16 cellular contexts compared by ENCODE assay signal in genomic region chr11:73121692-73122091, GRCh38.
"Had no signal": no experiment of that assay in that cellular context is flagged by ENCODE, and none has a peak within 500 bp of the region (broad histone marks: within the 10 kb centered on the region; RNA-seq: fewer than 3 reads in every experiment).

No MANE protein-coding gene starts in this region.

- H3K9me3 ChIP-seq: vagina had no signal

- H3K4me3 Mint-ChIP-seq: activated naive CD8-positive, alpha-beta T cell treated with anti-CD3 and anti-CD28 coated beads, Interleukin-2, amount 10 ng/mL, durations not matched to agents 7 days and 5 days; activated T-helper 1 cell treated with anti-CD3 and anti-CD28 coated beads, Interleukin-12 subunit alpha, Interleukin-12 subunit beta, Interleukin-2, Interleukin-4 antibody, amounts not matched to agents 30 ng/mL and 10 ng/mL and 1 ng/mL, durations not matched to agents 14 hours and 24 hours and 36 hours; effector memory CD8-positive, alpha-beta T cell; mesothelial cell of epicardium had no signal

- H3K4me3 ChIP-seq: lower lobe of right lung, right atrium auricular region, tibial nerve, vagina had no signal

- H3K27me3 Mint-ChIP-seq: activated naive CD8-positive, alpha-beta T cell treated with anti-CD3 and anti-CD28 coated beads, Interleukin-2, amount 10 ng/mL, durations not matched to agents 7 days and 5 days; effector memory CD8-positive, alpha-beta T cell; progenitor cell of endocrine pancreas had no signal

- DNase-seq: activated CD4-positive, alpha-beta T cell treated with anti-CD3 and anti-CD28 coated beads, Interleukin-2, amount 50 U/mL, for 1 hour; activated CD8-positive, alpha-beta memory T cell treated with anti-CD3 and anti-CD28 coated beads for 24 hours; activated naive CD8-positive, alpha-beta T cell treated with anti-CD3 and anti-CD28 coated beads, Interleukin-2, amount 10 ng/mL, durations not matched to agents 7 days and 5 days; dermis blood vessel endothelial cell; effector memory CD8-positive, alpha-beta T cell; left cardiac atrium; lower lobe of right lung; stimulated activated CD4-positive, alpha-beta T cell treated with anti-CD3 and anti-CD28 coated beads, Interleukin-15, amount 100 ng/mL, for 24 hours; stimulated activated CD4-positive, alpha-beta T cell treated with anti-CD3 and anti-CD28 coated beads, Interleukin-4, amount 100 ng/mL, for 1 hour; stimulated activated naive CD4-positive, alpha-beta T cell had no signal

- H3K4me1 ChIP-seq: vagina had no signal

- ATAC-seq: effector memory CD8-positive, alpha-beta T cell; left cardiac atrium; lower lobe of right lung had no signal

- H3K27ac Mint-ChIP-seq: activated naive CD8-positive, alpha-beta T cell treated with anti-CD3 and anti-CD28 coated beads, Interleukin-2, amount 10 ng/mL, durations not matched to agents 7 days and 5 days; activated T-helper 1 cell treated with anti-CD3 and anti-CD28 coated beads, Interleukin-12 subunit alpha, Interleukin-12 subunit beta, Interleukin-2, Interleukin-4 antibody, amounts not matched to agents 30 ng/mL and 10 ng/mL and 1 ng/mL, durations not matched to agents 14 hours and 24 hours and 36 hours; mesothelial cell of epicardium; progenitor cell of endocrine pancreas had no signal

- H3K36me3 ChIP-seq: lower lobe of right lung, right atrium auricular region, vagina had no signal

- H3K27me3 ChIP-seq: right atrium auricular region, tibial nerve, vagina had no signal

- H3K27ac ChIP-seq: lower lobe of right lung, right atrium auricular region, tibial nerve, vagina had no signal
